Comparison of ENCODE assay signal across 11 cellular contexts in the genomic region with DNA sequence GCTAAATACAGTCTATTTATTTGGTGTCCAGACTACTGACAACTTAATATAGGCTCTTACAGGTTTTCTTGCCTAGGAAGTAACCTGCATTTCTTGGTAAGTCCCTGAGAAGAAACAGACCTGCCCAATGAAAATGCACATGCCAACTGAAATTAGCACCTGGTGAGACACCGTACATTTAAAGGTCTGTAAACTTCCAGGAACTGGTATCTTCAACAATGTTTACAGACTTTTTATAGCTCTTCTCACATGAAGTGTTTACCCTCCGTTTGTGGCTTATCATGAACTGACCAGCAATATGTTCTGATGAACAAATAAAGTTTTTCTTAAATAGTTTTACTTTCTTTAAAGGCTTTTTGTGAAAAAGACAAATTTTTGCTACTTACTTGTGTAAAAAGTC.
DNase-seq lines count a peak whose midpoint lies in the region; ATAC-seq and TF ChIP-seq lines count a peak whose summit lies in the region.
"Had no signal": no experiment of that assay in that cellular context is flagged by ENCODE, and none has a peak within 500 bp of the region (broad histone marks: within the 10 kb centered on the region; RNA-seq: fewer than 3 reads in every experiment).

No MANE protein-coding gene starts in this region.

- H3K79me1 ChIP-seq in IMR-90 (ENCODE audit: low read depth in 1 of 2, low read length in 2 of 2), result peaks cover 3 to 9% of the 10 kb centered on the region in 2 experiments; a peak in 3 of 4 replicates

- H4K91ac ChIP-seq in IMR-90 (ENCODE audit: insufficient read depth, low read depth, low read length), result no peak overlapping the region

- peaks cover 10% of the 10 kb centered on the region for H3K36me3 ChIP-seq in IMR-90 (ENCODE audit: control insufficient read depth, insufficient read depth, low read length)
- no peaks in the 10 kb centered on the region for H3K36me3 ChIP-seq in mucosa of descending colon (ENCODE audit: low read depth)
- H3K36me3 ChIP-seq in CD4-positive, alpha-beta memory T cell (ENCODE audit: insufficient read depth, low read length), result peaks cover 3% of the 10 kb centered on the region

- H3K18ac ChIP-seq in IMR-90 (ENCODE audit: low read depth, low read length), result no peak overlapping the region

- TF ChIP-seq POLR2A in IMR-90 (IDR thresholded peaks at IDR 0.05; ENCODE audit: low read depth, low read length), result no peak

- no peaks in the 10 kb centered on the region for H4K20me1 ChIP-seq in IMR-90 (ENCODE audit: insufficient read depth, low read length)

- H3K4me3 Mint-ChIP-seq in activated CD8-positive, alpha-beta T cell treated with anti-CD3 and anti-CD28 coated beads for 36 hours, result no peak overlapping the region
- H3K4me3 Mint-ChIP-seq in CD4-positive, alpha-beta memory T cell, result no peak overlapping the region

- ATAC-seq in IMR-90 (ENCODE audit: low read depth), result peak; percentile 34
- ATAC-seq in SK-N-SH treated with all-trans-retinoic acid at 6 μM for 48 hours, result peak; percentile 50
- peak; percentile 95 for ATAC-seq in mucosa of descending colon
- ATAC-seq in activated CD8-positive, alpha-beta T cell treated with anti-CD3 and anti-CD28 coated beads for 36 hours, result no peak

- H2BK20ac ChIP-seq in IMR-90 (ENCODE audit: low read depth, low read length), result peak overlapping the region; percentile 41; the same call in 1 of the 2 replicates

- H3K4me2 ChIP-seq in IMR-90 (ENCODE audit: low read depth, low read length), result no peak overlapping the region

- H3K27ac Mint-ChIP-seq in activated CD8-positive, alpha-beta T cell treated with anti-CD3 and anti-CD28 coated beads for 36 hours, result no peak overlapping the region
- H3K27ac Mint-ChIP-seq in CD4-positive, alpha-beta memory T cell, result peak overlapping the region in 2 of 7 donors; percentile 12 to 37

- H3K4ac ChIP-seq in IMR-90 (ENCODE audit: low read depth, low read length), result peak overlapping the region; percentile 29; the same call in 1 of the 2 replicates

- dilution Hi-C loops in IMR-90 (cut with HindIII; ENCODE audit: low sequenced_read_pairs, unreplicated experiment), result no loop called here

- BruUV-seq in IMR-90 (replicated peaks; lab: Mats Ljungman, UMichigan), result no TSS peak

- intact Hi-C loops in IMR-90 (cut with micrococcal nuclease) (no loop called here), mucosa of descending colon (cut with DNase I, micrococcal nuclease) (no loop called here)
- intact Hi-C loops in activated CD8-positive, alpha-beta T cell treated with anti-CD3 and anti-CD28 coated beads for 36 hours (cut with micrococcal nuclease), result no loop called here
- intact Hi-C loops in CD4-positive, alpha-beta memory T cell (cut with micrococcal nuclease), result no loop called here

- H3K9ac ChIP-seq in IMR-90 (ENCODE audit: low read depth, low read length), result no peak overlapping the region

- CTCF ChIA-PET in IMR-90 (lab: Yijun Ruan, JAX), result interaction anchor here (0.6 to 0.7 kb wide), 3 partner anchors 12 to 233 kb away, joined by 3 to 4 read pairs (median 3); no protein-coding TSS in a partner anchor
- CTCF ChIA-PET in activated CD8-positive, alpha-beta T cell treated with anti-CD3 and anti-CD28 coated beads for 36 hours (lab: Charles Lee), result interaction anchor here (1.6 kb wide), 1 partner anchor 9 kb away, joined by 6 read pairs; no protein-coding TSS in a partner anchor
- CTCF ChIA-PET in CD4-positive, alpha-beta memory T cell (lab: Charles Lee; ENCODE audit: partially characterized antibody), result interaction anchor here (1.0 kb wide), 1 partner anchor 9 kb away, joined by 5 read pairs; no protein-coding TSS in a partner anchor

- H2BK5ac ChIP-seq in IMR-90 (ENCODE audit: low read depth, low read length, poor library complexity, severe bottlenecking), result no peak overlapping the region

- H3K9me3 ChIP-seq in IMR-90 (ENCODE audit: control insufficient read depth, insufficient read depth, low read length), result no peaks in the 10 kb centered on the region
- no peaks in the 10 kb centered on the region for H3K9me3 ChIP-seq in mucosa of descending colon
- no peaks in the 10 kb centered on the region for H3K9me3 ChIP-seq in CD4-positive, alpha-beta memory T cell (ENCODE audit: control insufficient read depth in 1 of 2, low read length in 2 of 2)

- H2AK9ac ChIP-seq in IMR-90 (replicated peaks; ENCODE audit: low read depth, low read length, poor library complexity), result no peak overlapping the region

- WGBS in IMR-90 (ENCODE audit: extremely low coverage in 2 of 2, insufficient read length in 1 of 2), 2 experiments, result 60% methylated on average over 1 of the region's 2 CpGs; no CpG with 5 or more reads in 1 of the 2 experiments

- peaks cover 16% of the 10 kb centered on the region for H3K36me3 Mint-ChIP-seq in activated CD8-positive, alpha-beta T cell treated with anti-CD3 and anti-CD28 coated beads for 36 hours (ENCODE audit: low read depth)
- peaks cover 39 to 58% of the 10 kb centered on the region in 2 donors for H3K36me3 Mint-ChIP-seq in CD4-positive, alpha-beta memory T cell

- H3K14ac ChIP-seq in IMR-90 (replicated peaks; ENCODE audit: low read depth, low read length), result no peak overlapping the region

- peak overlapping the region; percentile 46; the same call in 1 of the 2 replicates for H2BK120ac ChIP-seq in IMR-90 (ENCODE audit: low read depth, low read length)

- POLR2A ChIA-PET in IMR-90 (lab: Charles Lee; ENCODE audit: unreplicated experiment), result no interaction called here
- POLR2A ChIA-PET in activated CD8-positive, alpha-beta T cell treated with anti-CD3 and anti-CD28 coated beads for 36 hours (lab: Charles Lee), result no interaction called here
- POLR2A ChIA-PET in CD4-positive, alpha-beta memory T cell (lab: Charles Lee; ENCODE audit: partially characterized antibody), result no interaction called here

- H3K9me1 ChIP-seq in IMR-90 (ENCODE audit: insufficient read depth, low read length), result peaks cover 9% of the 10 kb centered on the region

- no peak overlapping the region for H2AFZ ChIP-seq in IMR-90 (replicated peaks; ENCODE audit: low read length, poor library complexity)

- 0 out of 3 replicates have a peak overlapping the region, but pooled peaks have one; percentile 23 for H2BK15ac ChIP-seq in IMR-90 (ENCODE audit: low read depth, low read length)

- H3K23ac ChIP-seq in IMR-90 (ENCODE audit: low read depth, low read length), result no peak overlapping the region

- TF ChIP-seq CTCF in C4-2B (conservative IDR thresholded peaks at IDR 0.05) (no peak), IMR-90 (conservative IDR thresholded peaks at IDR 0.05; ENCODE audit: low read depth, low read length) (no peak), mucosa of descending colon (IDR thresholded peaks at IDR 0.05) (no peak)
- no peak for TF ChIP-seq CTCF in activated CD8-positive, alpha-beta T cell treated with anti-CD3 and anti-CD28 coated beads for 36 hours (IDR thresholded peaks at IDR 0.05)

- no peak overlapping the region for H3K56ac ChIP-seq in IMR-90 (ENCODE audit: extremely low read depth, insufficient read depth, low read length)

- no peak for TF ChIP-seq RAD21 in IMR-90 (IDR thresholded peaks at IDR 0.05; ENCODE audit: low read length)

- DNase-seq in IMR-90 (no peak), mucosa of descending colon (peak in 1 of 3 donors; percentile 67), SK-N-DZ (ENCODE audit: low spot score) (no peak), NCI-H1694 treated with DMSO at 0.1 percent for 48 hours (lab: John Stamatoyannopoulos, UW) (no peak)
- DNase-seq in activated CD8-positive, alpha-beta T cell treated with anti-CD3 and anti-CD28 coated beads for 36 hours, result no peak
- no peak for DNase-seq in CD4-positive, alpha-beta memory T cell
- DNase-seq: stimulated activated CD4-positive, alpha-beta T cell treated with anti-CD3 and anti-CD28 coated beads, Interleukin-1b, Interleukin-23, amount 100 ng/mL, for 48 hours; WERI-Rb-1 had no signal

- peak overlapping the region; percentile 26; the same call in 1 of the 2 replicates for H4K5ac ChIP-seq in IMR-90 (ENCODE audit: low read depth, low read length)

- H3K4me1 ChIP-seq in IMR-90 (ENCODE audit: control insufficient read depth, insufficient read depth, low read length), result peaks cover 8% of the 10 kb centered on the region
- H3K4me1 ChIP-seq in mucosa of descending colon (ENCODE audit: low read depth), result peaks cover 21% of the 10 kb centered on the region
- no peaks in the 10 kb centered on the region for H3K4me1 ChIP-seq in CD4-positive, alpha-beta memory T cell (ENCODE audit: insufficient read depth, low read length)

- H3K27me3 Mint-ChIP-seq in activated CD8-positive, alpha-beta T cell treated with anti-CD3 and anti-CD28 coated beads for 36 hours, result no peaks in the 10 kb centered on the region
- no peaks in the 10 kb centered on the region for H3K27me3 Mint-ChIP-seq in CD4-positive, alpha-beta memory T cell

- peak overlapping the region; percentile 46; the same call in 1 of the 2 replicates for H3K27ac ChIP-seq in C4-2B
- H3K27ac ChIP-seq in IMR-90 (ENCODE audit: insufficient read depth, low read length), result no peak overlapping the region
- H3K27ac ChIP-seq in CD4-positive, alpha-beta memory T cell (ENCODE audit: low read depth, low read length), result no peak overlapping the region
- H3K27ac ChIP-seq: WERI-Rb-1 had no signal

- no peak overlapping the region for H2AK5ac ChIP-seq in IMR-90 (ENCODE audit: low read depth, low read length)

- no peaks in the 10 kb centered on the region for H3K4me1 Mint-ChIP-seq in activated CD8-positive, alpha-beta T cell treated with anti-CD3 and anti-CD28 coated beads for 36 hours (ENCODE audit: low read depth)
- no peaks in the 10 kb centered on the region for H3K4me1 Mint-ChIP-seq in CD4-positive, alpha-beta memory T cell

- H3K4me3 ChIP-seq in IMR-90 (ENCODE audit: insufficient read depth, low read depth, low read length), result no peak overlapping the region
- H3K4me3 ChIP-seq in mucosa of descending colon, result peak overlapping the region; percentile 6
- H3K4me3 ChIP-seq in CD4-positive, alpha-beta memory T cell (ENCODE audit: low read length in 2 of 2), result no peak overlapping the region
- H3K4me3 ChIP-seq: dorsolateral prefrontal cortex had no signal

- no peaks in the 10 kb centered on the region for H3K9me3 Mint-ChIP-seq in activated CD8-positive, alpha-beta T cell treated with anti-CD3 and anti-CD28 coated beads for 36 hours
- H3K9me3 Mint-ChIP-seq in CD4-positive, alpha-beta memory T cell, result no peaks in the 10 kb centered on the region

- in situ Hi-C loops in IMR-90 (cut with MboI; ENCODE audit: low sequenced_read_pairs), result no loop called here

- no peaks in the 10 kb centered on the region for H3K27me3 ChIP-seq in IMR-90 (ENCODE audit: control insufficient read depth, insufficient read depth, low read length)
- no peaks in the 10 kb centered on the region for H3K27me3 ChIP-seq in CD4-positive, alpha-beta memory T cell (ENCODE audit: insufficient read depth, low read length)
- H3K27me3 ChIP-seq: dorsolateral prefrontal cortex had no signal

- H4K8ac ChIP-seq in IMR-90 (ENCODE audit: low read depth in 2 of 2, low read length in 2 of 2), result peak overlapping the region in 1 of 2 experiments; percentile 49; a peak in 1 of 4 replicates

TF ChIP-seq in SK-N-SH treated with all-trans-retinoic acid at 6 μM for 48 hours, 23 proteins besides CTCF, POLR2A, EP300 and RAD21:
- no peak for TF ChIP-seq ZNF70 (CRISPR knock-in tag; IDR thresholded peaks at IDR 0.05)
- no peak for TF ChIP-seq SNAI2 (CRISPR knock-in tag; IDR thresholded peaks at IDR 0.05)
- no peak for TF ChIP-seq TOX (CRISPR knock-in tag; IDR thresholded peaks at IDR 0.05; ENCODE audit: borderline replicate concordance)
